13 cellular contexts compared by ENCODE assay signal in the genomic region with DNA sequence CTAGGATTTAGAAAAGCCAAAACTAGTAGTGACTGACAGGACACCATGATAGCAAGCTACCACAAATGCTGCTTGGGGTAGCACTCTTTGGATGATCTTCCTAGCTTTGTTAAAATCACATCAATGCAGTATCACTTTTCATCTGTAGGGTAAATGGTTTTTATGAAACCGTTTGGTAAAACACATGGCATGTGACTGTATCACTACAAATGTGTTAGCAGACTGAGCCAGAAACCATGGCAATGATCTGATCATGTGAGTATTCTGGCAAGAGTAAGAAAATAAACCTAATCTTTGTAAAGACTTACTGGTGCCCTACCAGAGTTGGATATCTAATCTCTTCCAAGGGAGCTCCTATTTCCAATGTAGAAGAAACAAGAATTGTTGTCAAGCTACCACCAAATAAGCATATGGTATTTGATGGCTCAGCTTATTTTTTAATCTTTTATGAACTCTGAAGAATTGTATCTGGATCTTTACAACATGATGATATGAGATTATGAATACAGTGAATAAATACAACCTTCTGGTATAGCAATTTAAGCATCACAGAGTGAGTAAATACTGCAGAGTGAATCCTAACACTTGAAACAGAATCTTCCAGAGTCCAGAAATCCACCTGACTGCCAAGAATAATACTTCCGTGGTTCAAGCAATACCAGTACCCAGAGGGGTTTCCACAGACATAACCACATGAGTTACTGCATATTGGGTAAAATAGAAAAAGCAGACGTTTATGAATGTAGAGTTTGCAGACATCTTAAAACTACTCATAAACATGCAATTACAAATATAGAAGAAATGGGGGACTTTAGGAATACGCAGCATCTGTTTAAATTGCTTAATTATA.
DNase-seq lines count a peak whose midpoint lies in the region; ATAC-seq and TF ChIP-seq lines count a peak whose summit lies in the region.
"Had no signal": no experiment of that assay in that cellular context is flagged by ENCODE, and none has a peak within 500 bp of the region (broad histone marks: within the 10 kb centered on the region; RNA-seq: fewer than 3 reads in every experiment).

No MANE protein-coding gene starts in this region.

- H3K27me3 Mint-ChIP-seq in activated naive CD4-positive, alpha-beta T cell treated with anti-CD3 and anti-CD28 coated beads for 36 hours (ENCODE audit: low read depth), result peaks cover 2% of the 10 kb centered on the region
- no peaks in the 10 kb centered on the region for H3K27me3 Mint-ChIP-seq in mesothelial cell of epicardium (ENCODE audit: low read depth)
- H3K27me3 Mint-ChIP-seq in T-helper 2 cell treated with Interferon-gamma antibody and Interleukin-4, amounts not matched to agents 5 μg/mL and 100 μg/mL, for 36 hours (ENCODE audit: low read depth), result peaks cover 15% of the 10 kb centered on the region

- H3K27ac ChIP-seq in upper lobe of right lung, result peak overlapping the region; percentile 88

- no peak overlapping the region for H3K4me3 Mint-ChIP-seq in activated naive CD4-positive, alpha-beta T cell treated with anti-CD3 and anti-CD28 coated beads for 36 hours
- H3K4me3 Mint-ChIP-seq in mesothelial cell of epicardium, result peak overlapping the region; percentile 90
- H3K4me3 Mint-ChIP-seq in T-helper 2 cell treated with Interferon-gamma antibody and Interleukin-4, amounts not matched to agents 5 μg/mL and 100 μg/mL, for 36 hours, result no peak overlapping the region
- H3K4me3 Mint-ChIP-seq: central memory CD8-positive, alpha-beta T cell had no signal

- peak; percentile 6 for DNase-seq in activated naive CD4-positive, alpha-beta T cell treated with anti-CD3 and anti-CD28 coated beads for 36 hours
- no peak for DNase-seq in activated naive CD4-positive, alpha-beta T cell (lab: John Stamatoyannopoulos, UW)
- DNase-seq in choroid plexus epithelial cell (ENCODE audit: low read depth) (peak; percentile 75), mesothelial cell of epicardium (ENCODE audit: low spot score in 2 of 2, unreplicated experiment in 2 of 2) (no peak), upper lobe of right lung (no peak), NCI-H526 treated with DMSO at 0.1 percent for 48 hours (lab: John Stamatoyannopoulos, UW) (no peak), NCI-H1105 treated with DMSO at 0.1 percent for 48 hours (lab: John Stamatoyannopoulos, UW) (no peak)
- no peak for DNase-seq in T-helper 2 cell treated with Interferon-gamma antibody and Interleukin-4, amounts not matched to agents 5 μg/mL and 100 μg/mL, for 36 hours (ENCODE audit: low spot score)
- DNase-seq: islet precursor cell, NCI-H1417 had no signal

- H3K36me3 ChIP-seq in upper lobe of right lung, result no peaks in the 10 kb centered on the region
- H3K36me3 ChIP-seq: tibial nerve had no signal

- no peaks in the 10 kb centered on the region for H3K36me3 Mint-ChIP-seq in activated naive CD4-positive, alpha-beta T cell treated with anti-CD3 and anti-CD28 coated beads for 36 hours (ENCODE audit: low read depth)
- H3K36me3 Mint-ChIP-seq in mesothelial cell of epicardium, result no peaks in the 10 kb centered on the region
- no peaks in the 10 kb centered on the region for H3K36me3 Mint-ChIP-seq in T-helper 2 cell treated with Interferon-gamma antibody and Interleukin-4, amounts not matched to agents 5 μg/mL and 100 μg/mL, for 36 hours (ENCODE audit: low read depth)

- intact Hi-C loops in activated naive CD4-positive, alpha-beta T cell treated with anti-CD3 and anti-CD28 coated beads for 36 hours (cut with micrococcal nuclease), result loop anchor here (5.0 to 10.0 kb wide), 4 partner anchors 63 to 388 kb away; no protein-coding TSS in a partner anchor
- intact Hi-C loops in upper lobe of right lung (cut with DNase I), result no loop called here

- TF ChIP-seq CTCF in choroid plexus epithelial cell (conservative IDR thresholded peaks at IDR 0.05; ENCODE audit: low read depth, low read length), result no peak
- no peak for TF ChIP-seq CTCF in mesothelial cell of epicardium (IDR thresholded peaks at IDR 0.05; ENCODE audit: unreplicated experiment)
- no peak for TF ChIP-seq CTCF in upper lobe of right lung (IDR thresholded peaks at IDR 0.05)

- peaks cover 29% of the 10 kb centered on the region for H3K4me1 ChIP-seq in upper lobe of right lung

- H3K4me3 ChIP-seq in choroid plexus epithelial cell (ENCODE audit: low read depth, low read length) (no peak overlapping the region), upper lobe of right lung (peak overlapping the region; percentile 61)

- CTCF ChIA-PET in activated naive CD4-positive, alpha-beta T cell treated with anti-CD3 and anti-CD28 coated beads for 36 hours (lab: Charles Lee), result interaction anchor here (0.6 to 1.7 kb wide), 8 partner anchors 10 to 588 kb away, joined by 3 to 6 read pairs (median 3); no protein-coding TSS in a partner anchor

- H3K4me1 Mint-ChIP-seq in activated naive CD4-positive, alpha-beta T cell treated with anti-CD3 and anti-CD28 coated beads for 36 hours (ENCODE audit: low read depth), result peaks cover 23% of the 10 kb centered on the region
- H3K4me1 Mint-ChIP-seq in mesothelial cell of epicardium, result peaks cover 46% of the 10 kb centered on the region
- H3K4me1 Mint-ChIP-seq in T-helper 2 cell treated with Interferon-gamma antibody and Interleukin-4, amounts not matched to agents 5 μg/mL and 100 μg/mL, for 36 hours (ENCODE audit: low read depth), result peaks cover 19% of the 10 kb centered on the region
- H3K4me1 Mint-ChIP-seq: central memory CD8-positive, alpha-beta T cell had no signal

- ATAC-seq in upper lobe of right lung, result no peak

- H3K27ac Mint-ChIP-seq in activated naive CD4-positive, alpha-beta T cell treated with anti-CD3 and anti-CD28 coated beads for 36 hours, result no peak overlapping the region
- H3K27ac Mint-ChIP-seq in mesothelial cell of epicardium, result peak overlapping the region; percentile 92
- H3K27ac Mint-ChIP-seq in T-helper 2 cell treated with Interferon-gamma antibody and Interleukin-4, amounts not matched to agents 5 μg/mL and 100 μg/mL, for 36 hours, result no peak overlapping the region
- H3K27ac Mint-ChIP-seq: B cell had no signal

- no peaks in the 10 kb centered on the region for H3K9me3 Mint-ChIP-seq in activated naive CD4-positive, alpha-beta T cell treated with anti-CD3 and anti-CD28 coated beads for 36 hours
- H3K9me3 Mint-ChIP-seq in mesothelial cell of epicardium, result no peaks in the 10 kb centered on the region
- H3K9me3 Mint-ChIP-seq in T-helper 2 cell treated with Interferon-gamma antibody and Interleukin-4, amounts not matched to agents 5 μg/mL and 100 μg/mL, for 36 hours, result no peaks in the 10 kb centered on the region
- H3K9me3 Mint-ChIP-seq: central memory CD8-positive, alpha-beta T cell had no signal

- H3K9me3 ChIP-seq in upper lobe of right lung, result no peaks in the 10 kb centered on the region
- H3K9me3 ChIP-seq: tibial nerve had no signal

- H3K27me3 ChIP-seq in upper lobe of right lung, result no peaks in the 10 kb centered on the region
- H3K27me3 ChIP-seq: tibial nerve had no signal

Comparison
In these comparisons a context has a peak if more than half of its experiments do, and no peak if none do; other contexts are left out.
1. DNase-seq: peak in activated naive CD4-positive, alpha-beta T cell treated with anti-CD3 and anti-CD28 coated beads for 36 hours (single experiment) and choroid plexus epithelial cell (single experiment); none in activated naive CD4-positive, alpha-beta T cell (0 of 4), mesothelial cell of epicardium (0 of 2), upper lobe of right lung (single experiment), T-helper 2 cell treated with Interferon-gamma antibody and Interleukin-4, amounts not matched to agents 5 μg/mL and 100 μg/mL, for 36 hours (single experiment), NCI-H526 treated with DMSO at 0.1 percent for 48 hours (single experiment) and NCI-H1105 treated with DMSO at 0.1 percent for 48 hours (single experiment).